In the genomic region with DNA sequence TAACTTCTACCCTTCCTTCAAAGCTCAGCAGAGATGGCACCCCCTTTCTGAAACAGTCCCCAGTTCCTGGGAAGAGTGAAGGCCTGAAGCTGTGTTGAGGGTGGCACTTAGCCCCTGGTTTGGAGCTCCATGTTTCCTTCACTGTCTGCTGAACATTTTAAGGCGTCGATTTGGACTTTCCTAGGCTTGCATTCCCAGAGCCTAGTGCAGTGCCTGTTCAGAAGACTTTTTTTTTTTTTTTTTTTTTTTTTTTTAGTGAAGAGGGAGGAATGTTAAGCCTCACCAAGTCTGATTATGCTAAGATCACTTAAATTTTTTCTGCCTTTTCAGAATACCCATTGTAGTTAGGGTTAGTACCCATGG, we compare ENCODE assay signal across 1 cellular context.
TF ChIP-seq lines count a peak whose summit lies in the region.

No MANE protein-coding gene starts in this region.

TF ChIP-seq in GM23338, 12 proteins besides CTCF, POLR2A, EP300 and RAD21:
- TF ChIP-seq, protein P1, sequence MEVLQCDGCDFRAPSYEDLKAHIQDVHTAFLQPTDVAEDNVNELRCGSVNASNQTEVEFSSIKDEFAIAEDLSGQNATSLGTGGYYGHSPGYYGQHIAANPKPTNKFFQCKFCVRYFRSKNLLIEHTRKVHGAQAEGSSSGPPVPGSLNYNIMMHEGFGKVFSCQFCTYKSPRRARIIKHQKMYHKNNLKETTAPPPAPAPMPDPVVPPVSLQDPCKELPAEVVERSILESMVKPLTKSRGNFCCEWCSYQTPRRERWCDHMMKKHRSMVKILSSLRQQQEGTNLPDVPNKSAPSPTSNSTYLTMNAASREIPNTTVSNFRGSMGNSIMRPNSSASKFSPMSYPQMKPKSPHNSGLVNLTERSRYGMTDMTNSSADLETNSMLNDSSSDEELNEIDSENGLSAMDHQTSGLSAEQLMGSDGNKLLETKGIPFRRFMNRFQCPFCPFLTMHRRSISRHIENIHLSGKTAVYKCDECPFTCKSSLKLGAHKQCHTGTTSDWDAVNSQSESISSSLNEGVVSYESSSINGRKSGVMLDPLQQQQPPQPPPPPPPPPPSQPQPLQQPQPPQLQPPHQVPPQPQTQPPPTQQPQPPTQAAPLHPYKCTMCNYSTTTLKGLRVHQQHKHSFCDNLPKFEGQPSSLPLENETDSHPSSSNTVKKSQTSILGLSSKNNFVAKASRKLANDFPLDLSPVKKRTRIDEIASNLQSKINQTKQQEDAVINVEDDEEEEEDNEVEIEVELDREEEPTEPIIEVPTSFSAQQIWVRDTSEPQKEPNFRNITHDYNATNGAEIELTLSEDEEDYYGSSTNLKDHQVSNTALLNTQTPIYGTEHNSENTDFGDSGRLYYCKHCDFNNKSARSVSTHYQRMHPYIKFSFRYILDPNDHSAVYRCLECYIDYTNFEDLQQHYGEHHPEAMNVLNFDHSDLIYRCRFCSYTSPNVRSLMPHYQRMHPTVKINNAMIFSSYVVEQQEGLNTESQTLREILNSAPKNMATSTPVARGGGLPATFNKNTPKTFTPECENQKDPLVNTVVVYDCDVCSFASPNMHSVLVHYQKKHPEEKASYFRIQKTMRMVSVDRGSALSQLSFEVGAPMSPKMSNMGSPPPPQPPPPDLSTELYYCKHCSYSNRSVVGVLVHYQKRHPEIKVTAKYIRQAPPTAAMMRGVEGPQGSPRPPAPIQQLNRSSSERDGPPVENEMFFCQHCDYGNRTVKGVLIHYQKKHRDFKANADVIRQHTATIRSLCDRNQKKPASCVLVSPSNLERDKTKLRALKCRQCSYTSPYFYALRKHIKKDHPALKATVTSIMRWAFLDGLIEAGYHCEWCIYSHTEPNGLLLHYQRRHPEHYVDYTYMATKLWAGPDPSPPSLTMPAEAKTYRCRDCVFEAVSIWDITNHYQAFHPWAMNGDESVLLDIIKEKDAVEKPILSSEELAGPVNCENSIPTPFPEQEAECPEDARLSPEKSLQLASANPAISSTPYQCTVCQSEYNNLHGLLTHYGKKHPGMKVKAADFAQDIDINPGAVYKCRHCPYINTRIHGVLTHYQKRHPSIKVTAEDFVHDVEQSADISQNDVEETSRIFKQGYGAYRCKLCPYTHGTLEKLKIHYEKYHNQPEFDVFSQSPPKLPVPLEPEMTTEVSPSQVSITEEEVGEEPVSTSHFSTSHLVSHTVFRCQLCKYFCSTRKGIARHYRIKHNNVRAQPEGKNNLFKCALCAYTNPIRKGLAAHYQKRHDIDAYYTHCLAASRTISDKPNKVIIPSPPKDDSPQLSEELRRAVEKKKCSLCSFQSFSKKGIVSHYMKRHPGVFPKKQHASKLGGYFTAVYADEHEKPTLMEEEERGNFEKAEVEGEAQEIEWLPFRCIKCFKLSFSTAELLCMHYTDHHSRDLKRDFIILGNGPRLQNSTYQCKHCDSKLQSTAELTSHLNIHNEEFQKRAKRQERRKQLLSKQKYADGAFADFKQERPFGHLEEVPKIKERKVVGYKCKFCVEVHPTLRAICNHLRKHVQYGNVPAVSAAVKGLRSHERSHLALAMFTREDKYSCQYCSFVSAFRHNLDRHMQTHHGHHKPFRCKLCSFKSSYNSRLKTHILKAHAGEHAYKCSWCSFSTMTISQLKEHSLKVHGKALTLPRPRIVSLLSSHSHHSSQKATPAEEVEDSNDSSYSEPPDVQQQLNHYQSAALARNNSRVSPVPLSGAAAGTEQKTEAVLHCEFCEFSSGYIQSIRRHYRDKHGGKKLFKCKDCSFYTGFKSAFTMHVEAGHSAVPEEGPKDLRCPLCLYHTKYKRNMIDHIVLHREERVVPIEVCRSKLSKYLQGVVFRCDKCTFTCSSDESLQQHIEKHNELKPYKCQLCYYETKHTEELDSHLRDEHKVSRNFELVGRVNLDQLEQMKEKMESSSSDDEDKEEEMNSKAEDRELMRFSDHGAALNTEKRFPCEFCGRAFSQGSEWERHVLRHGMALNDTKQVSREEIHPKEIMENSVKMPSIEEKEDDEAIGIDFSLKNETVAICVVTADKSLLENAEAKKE (CRISPR knock-in tag; IDR thresholded peaks at IDR 0.05) = no peak
- TF ChIP-seq POLR2AphosphoS5 (IDR thresholded peaks at IDR 0.05; ENCODE audit: low read depth) (no peak), ZNF331 (CRISPR knock-in tag; IDR thresholded peaks at IDR 0.05; ENCODE audit: low read depth) (no peak), EZH2phosphoT487 (IDR thresholded peaks at IDR 0.05; ENCODE audit: unreplicated experiment) (no peak), STAT1 (IDR thresholded peaks at IDR 0.05; ENCODE audit: unreplicated experiment) (no peak), NANOG (IDR thresholded peaks at IDR 0.05; ENCODE audit: borderline replicate concordance) (no peak), ZNF114 (CRISPR knock-in tag; IDR thresholded peaks at IDR 0.05) (no peak)
- TF ChIP-seq, protein P2, sequence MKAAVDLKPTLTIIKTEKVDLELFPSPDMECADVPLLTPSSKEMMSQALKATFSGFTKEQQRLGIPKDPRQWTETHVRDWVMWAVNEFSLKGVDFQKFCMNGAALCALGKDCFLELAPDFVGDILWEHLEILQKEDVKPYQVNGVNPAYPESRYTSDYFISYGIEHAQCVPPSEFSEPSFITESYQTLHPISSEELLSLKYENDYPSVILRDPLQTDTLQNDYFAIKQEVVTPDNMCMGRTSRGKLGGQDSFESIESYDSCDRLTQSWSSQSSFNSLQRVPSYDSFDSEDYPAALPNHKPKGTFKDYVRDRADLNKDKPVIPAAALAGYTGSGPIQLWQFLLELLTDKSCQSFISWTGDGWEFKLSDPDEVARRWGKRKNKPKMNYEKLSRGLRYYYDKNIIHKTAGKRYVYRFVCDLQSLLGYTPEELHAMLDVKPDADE (IDR thresholded peaks at IDR 0.05) = no peak
- TF ChIP-seq, protein P3, sequence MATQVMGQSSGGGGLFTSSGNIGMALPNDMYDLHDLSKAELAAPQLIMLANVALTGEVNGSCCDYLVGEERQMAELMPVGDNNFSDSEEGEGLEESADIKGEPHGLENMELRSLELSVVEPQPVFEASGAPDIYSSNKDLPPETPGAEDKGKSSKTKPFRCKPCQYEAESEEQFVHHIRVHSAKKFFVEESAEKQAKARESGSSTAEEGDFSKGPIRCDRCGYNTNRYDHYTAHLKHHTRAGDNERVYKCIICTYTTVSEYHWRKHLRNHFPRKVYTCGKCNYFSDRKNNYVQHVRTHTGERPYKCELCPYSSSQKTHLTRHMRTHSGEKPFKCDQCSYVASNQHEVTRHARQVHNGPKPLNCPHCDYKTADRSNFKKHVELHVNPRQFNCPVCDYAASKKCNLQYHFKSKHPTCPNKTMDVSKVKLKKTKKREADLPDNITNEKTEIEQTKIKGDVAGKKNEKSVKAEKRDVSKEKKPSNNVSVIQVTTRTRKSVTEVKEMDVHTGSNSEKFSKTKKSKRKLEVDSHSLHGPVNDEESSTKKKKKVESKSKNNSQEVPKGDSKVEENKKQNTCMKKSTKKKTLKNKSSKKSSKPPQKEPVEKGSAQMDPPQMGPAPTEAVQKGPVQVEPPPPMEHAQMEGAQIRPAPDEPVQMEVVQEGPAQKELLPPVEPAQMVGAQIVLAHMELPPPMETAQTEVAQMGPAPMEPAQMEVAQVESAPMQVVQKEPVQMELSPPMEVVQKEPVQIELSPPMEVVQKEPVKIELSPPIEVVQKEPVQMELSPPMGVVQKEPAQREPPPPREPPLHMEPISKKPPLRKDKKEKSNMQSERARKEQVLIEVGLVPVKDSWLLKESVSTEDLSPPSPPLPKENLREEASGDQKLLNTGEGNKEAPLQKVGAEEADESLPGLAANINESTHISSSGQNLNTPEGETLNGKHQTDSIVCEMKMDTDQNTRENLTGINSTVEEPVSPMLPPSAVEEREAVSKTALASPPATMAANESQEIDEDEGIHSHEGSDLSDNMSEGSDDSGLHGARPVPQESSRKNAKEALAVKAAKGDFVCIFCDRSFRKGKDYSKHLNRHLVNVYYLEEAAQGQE (IDR thresholded peaks at IDR 0.05; ENCODE audit: unreplicated experiment) = no peak
